ENCODE assay signal across 8 cellular contexts in genomic region chr5:160418561-160419457, GRCh38. TPM values are rescaled to one million over a fixed set of nuclear protein-coding genes. Genes with fewer than 3 reads are reported as not detected.
DNase-seq lines count a peak whose midpoint lies in the region; ATAC-seq and TF ChIP-seq lines count a peak whose summit lies in the region.

TSS of gene SLU7 (minus strand) at chr5:160419081. CDS start at chr5:160415294, 3,787 bp downstream.

- H3K4me3 ChIP-seq in esophagus (ENCODE audit: low read depth in 1 of 2, low read length in 2 of 2) (peak within 1 kb of the TSS; percentile 90 to 99), muscle layer of colon (ENCODE audit: low read depth in 1 of 2, low read length in 2 of 2) (peak within 1 kb of the TSS; percentile 97 to 99)

- H3K9me3 Mint-ChIP-seq in activated T-cell treated with anti-CD3 and anti-CD28 coated beads, Interleukin-2, amount 50 U/mL, for 24 hours, result no peaks in the 10 kb centered on the region

- H3K4me3 Mint-ChIP-seq in activated T-cell treated with anti-CD3 and anti-CD28 coated beads, Interleukin-2, amount 50 U/mL, for 24 hours, result peak within 1 kb of the TSS; percentile 95

- H3K27ac Mint-ChIP-seq in activated T-cell treated with anti-CD3 and anti-CD28 coated beads, Interleukin-2, amount 50 U/mL, for 24 hours, result peak within 1 kb of the TSS; percentile 97

- DNase-seq in DMS153 treated with DMSO at 0.1 percent for 48 hours (lab: John Stamatoyannopoulos, UW; ENCODE audit: unreplicated experiment) (peak; percentile 22), KBM-7 (peak; percentile 96)
- DNase-seq in activated T-cell treated with anti-CD3 and anti-CD28 coated beads, Interleukin-2, amount 50 U/mL, for 24 hours, result peak; percentile 96
- DNase-seq in stimulated activated CD8-positive, alpha-beta memory T cell treated with anti-CD3 and anti-CD28 coated beads, Interleukin-7, amount 100 ng/mL, for 24 hours (ENCODE audit: low read depth), result peak; percentile 90

- no peaks in the 10 kb centered on the region for H3K9me3 ChIP-seq in esophagus (ENCODE audit: control insufficient read depth in 2 of 2, insufficient read depth in 1 of 2, low read depth in 1 of 2, low read length in 1 of 2)
- no peaks in the 10 kb centered on the region for H3K9me3 ChIP-seq in muscle layer of colon (ENCODE audit: low read length)

- peak within 1 kb of the TSS; percentile 93 for H3K9ac ChIP-seq in muscle layer of colon (ENCODE audit: low read length)

- H3K27me3 Mint-ChIP-seq in activated T-cell treated with anti-CD3 and anti-CD28 coated beads, Interleukin-2, amount 50 U/mL, for 24 hours, result no peaks in the 10 kb centered on the region

- ATAC-seq in GM21717 (IDR thresholded peaks at IDR 0.05; ENCODE audit: unreplicated experiment), result peak; percentile 68

- H3K27me3 ChIP-seq in esophagus (ENCODE audit: control insufficient read depth in 1 of 2, insufficient read depth in 2 of 2, low read length in 2 of 2) (no peaks in the 10 kb centered on the region), muscle layer of colon (ENCODE audit: control insufficient read depth in 1 of 2, insufficient read depth in 2 of 2, low read length in 2 of 2) (no peaks in the 10 kb centered on the region)

- in situ Hi-C loops in KBM-7 (cut with MboI; ENCODE audit: low pct_unique_long_range_greater_than_20kb, low sequenced_read_pairs), result no loop called here

- H3K27ac ChIP-seq in esophagus (ENCODE audit: low read depth in 2 of 2, low read length in 1 of 2) (peak within 1 kb of the TSS; percentile 89 to 92), muscle layer of colon (ENCODE audit: low read depth, low read length) (peak within 1 kb of the TSS; percentile 98)

- no peaks in the 10 kb centered on the region for H3K36me3 ChIP-seq in esophagus (ENCODE audit: control insufficient read depth in 2 of 2, insufficient read depth in 2 of 2, low read length in 1 of 2)
- peaks cover 4% of the 10 kb centered on the region for H3K36me3 ChIP-seq in muscle layer of colon (ENCODE audit: insufficient read depth, low read length)

- H3K4me1 ChIP-seq in esophagus (ENCODE audit: control insufficient read depth in 2 of 2, insufficient read depth in 2 of 2, low read length in 1 of 2) (peaks cover 0 to 2% of the 10 kb centered on the region in 2 donors), muscle layer of colon (ENCODE audit: insufficient read depth, low read length) (peaks cover 34% of the 10 kb centered on the region)

- WGBS in esophagus, 2 donors, result 0 to 1% methylated on average over 48 of the region's 48 CpGs

- peaks cover 50% of the 10 kb centered on the region for H3K36me3 Mint-ChIP-seq in activated T-cell treated with anti-CD3 and anti-CD28 coated beads, Interleukin-2, amount 50 U/mL, for 24 hours (ENCODE audit: low read depth)

- H3K4me1 Mint-ChIP-seq in activated T-cell treated with anti-CD3 and anti-CD28 coated beads, Interleukin-2, amount 50 U/mL, for 24 hours (ENCODE audit: low read depth), result peaks cover 65% of the 10 kb centered on the region

TF ChIP-seq in PFSK-1, 5 proteins besides CTCF, POLR2A, EP300 and RAD21:
- TF ChIP-seq POLR2AphosphoS5 (IDR thresholded peaks at IDR 0.05; ENCODE audit: low read depth, low read length) (peak; percentile 77), SIN3A (IDR thresholded peaks at IDR 0.05; ENCODE audit: borderline replicate concordance, insufficient read depth, low read length) (no peak), FOXP2 (optimal IDR thresholded peaks at IDR 0.05; ENCODE audit: borderline replicate concordance, extremely low read depth, extremely low read length, insufficient read depth) (peak; percentile 66), TAF1 (IDR thresholded peaks at IDR 0.05; ENCODE audit: borderline replicate concordance, insufficient read depth, low read length) (peak; percentile 83; the same call in 1 of the 2 replicates), REST (IDR thresholded peaks at IDR 0.05; ENCODE audit: insufficient read depth in 1 of 2, low read depth in 2 of 2, low read length in 2 of 2) (0 out of 4 replicates have a peak, but pooled peaks of 1 of the 2 experiments have one; percentile 27)

RNA-seq across cellular contexts. Expression of gene SLU7, which starts in this region (rescaled TPM):
- 22.3 TPM for polyA plus RNA-seq in PFSK-1 (2012; ENCODE audit: insufficient read length, low read depth)
- 10 to 100 TPM; 22.8 to 23.9 TPM for polyA plus RNA-seq in esophagus

Comparison
In these comparisons a context has a peak if more than half of its experiments do, and no peak if none do; other contexts are left out.
1. Peak in every context shown above with its lines: DNase-seq, ATAC-seq, H3K4me3 ChIP-seq and H3K27ac ChIP-seq.
2. DNase-seq: peak in every context shown above with its lines; median percentile 96 in KBM-7; 96 in activated T-cell treated with anti-CD3 and anti-CD28 coated beads, Interleukin-2, amount 50 U/mL, for 24 hours; 90 in stimulated activated CD8-positive, alpha-beta memory T cell treated with anti-CD3 and anti-CD28 coated beads, Interleukin-7, amount 100 ng/mL, for 24 hours; 22 in DMS153 treated with DMSO at 0.1 percent for 48 hours.